25 cellular contexts compared by ENCODE assay signal in genomic region chr12:96474206-96474605, GRCh38.
"Had no signal": no experiment of that assay in that cellular context is flagged by ENCODE, and none has a peak within 500 bp of the region (broad histone marks: within the 10 kb centered on the region; RNA-seq: fewer than 3 reads in every experiment).

No MANE protein-coding gene starts in this region.

- H3K4me3 ChIP-seq: coronary artery, left lung, mucosa of descending colon, ovary, psoas muscle, sigmoid colon, stomach, thyroid gland had no signal

- FAIRE-seq: endometrium, frontal cortex had no signal

- ATAC-seq: left lung, mucosa of descending colon, psoas muscle, right cardiac atrium had no signal

- DNase-seq: dermis blood vessel endothelial cell; effector memory CD4-positive, alpha-beta T cell; hypothalamus; left lung; mesenchymal stem cell; mucosa of descending colon; naive B cell; nephron progenitor cell; nucleus accumbens; ovary; posterior cingulate gyrus; psoas muscle; right cardiac atrium; sigmoid colon; stimulated activated CD4-positive, alpha-beta T cell treated with anti-CD3 and anti-CD28 coated beads, Interleukin-2, amount 100 ng/mL, for 24 hours; stimulated activated CD4-positive, alpha-beta T cell treated with anti-CD3 and anti-CD28 coated beads, Interleukin-4, amount 100 ng/mL, for 24 hours; stimulated activated naive CD4-positive, alpha-beta T cell treated with Interleukin-2 at 50 U/mL for 16 hours; stomach; thyroid gland; trophoblast cell had no signal

- H3K27me3 ChIP-seq: left lung, ovary, sigmoid colon, stomach, thyroid gland had no signal

- H3K4me1 ChIP-seq: left lung, psoas muscle, sigmoid colon, stomach, thyroid gland had no signal

- H3K27ac Mint-ChIP-seq: mesothelial cell of epicardium; nephron progenitor cell; stimulated activated effector memory CD8-positive, alpha-beta T cell treated with anti-CD3 and anti-CD28 coated beads, Interleukin-12 subunit alpha, Interleukin-12 subunit beta, amount 100 ng/mL, for 72 hours had no signal

- H3K27me3 Mint-ChIP-seq: naive B cell had no signal

- H3K36me3 Mint-ChIP-seq: stimulated activated effector memory CD8-positive, alpha-beta T cell treated with anti-CD3 and anti-CD28 coated beads, Interleukin-12 subunit alpha, Interleukin-12 subunit beta, amount 100 ng/mL, for 72 hours had no signal

- H3K27ac ChIP-seq: coronary artery, left lung, ovary, psoas muscle, sigmoid colon, stomach, thyroid gland had no signal

- H3K4me3 Mint-ChIP-seq: mesothelial cell of epicardium, naive B cell, nephron progenitor cell had no signal

- H3K9me3 ChIP-seq: left lung, ovary, psoas muscle, sigmoid colon, stomach, thyroid gland had no signal

- H3K4me1 Mint-ChIP-seq: mesothelial cell of epicardium, naive B cell had no signal

- H3K36me3 ChIP-seq: left lung, ovary, sigmoid colon, stomach, thyroid gland had no signal
